10 cellular contexts compared by ENCODE assay signal in genomic region chr4:143207555-143207954, GRCh38. TPM values are rescaled to one million over a fixed set of nuclear protein-coding genes. Genes with fewer than 3 reads are reported as not detected.
A peak's percentile ranks its signal among the peaks of the same experiment; 100 is the strongest.
DNase-seq lines count a peak whose midpoint lies in the region; ATAC-seq and TF ChIP-seq lines count a peak whose summit lies in the region.
"Had no signal": no experiment of that assay in that cellular context is flagged by ENCODE, and none has a peak within 500 bp of the region (broad histone marks: within the 10 kb centered on the region; RNA-seq: fewer than 3 reads in every experiment).

No MANE protein-coding gene starts in this region.

- peaks cover 5% of the 10 kb centered on the region for H3K4me1 Mint-ChIP-seq in endodermal cell

- H3K9ac ChIP-seq in endodermal cell (ENCODE audit: extremely low read depth, low read length, poor library complexity, severe bottlenecking): no peak overlapping the region
- no peak overlapping the region for H3K9ac ChIP-seq in mesenchymal stem cell (ENCODE audit: low read length)

- H3K4me1 ChIP-seq in endodermal cell (ENCODE audit: control insufficient read depth, insufficient read depth, low read length) (no peaks in the 10 kb centered on the region), mesenchymal stem cell (ENCODE audit: control insufficient read depth, insufficient read depth, low read depth, low read length) (no peaks in the 10 kb centered on the region)

- H3K4me3 ChIP-seq in endodermal cell (ENCODE audit: low read length) (no peak overlapping the region), mesenchymal stem cell (ENCODE audit: insufficient read depth in 1 of 2, low read depth in 1 of 2, low read length in 2 of 2) (no peak overlapping the region)

- H2BK120ac ChIP-seq in mesenchymal stem cell (ENCODE audit: low read depth, low read length): no peak overlapping the region

- no peak overlapping the region for H2BK12ac ChIP-seq in mesenchymal stem cell (ENCODE audit: low read length in 2 of 2)

- peaks cover 5% of the 10 kb centered on the region for H3K79me1 ChIP-seq in mesenchymal stem cell (replicated peaks; ENCODE audit: low read length, poor library complexity, severe bottlenecking)

- no peak overlapping the region for H2BK5ac ChIP-seq in mesenchymal stem cell (ENCODE audit: low read depth, low read length, poor library complexity, severe bottlenecking)

- H3K27me3 ChIP-seq in endodermal cell (ENCODE audit: control insufficient read depth, insufficient read depth, low read length, poor library complexity, severe bottlenecking): no peaks in the 10 kb centered on the region
- H3K27me3 ChIP-seq in mesenchymal stem cell (ENCODE audit: control insufficient read depth in 1 of 2, insufficient read depth in 1 of 2, low read length in 2 of 2): no peaks in the 10 kb centered on the region

- no peak overlapping the region for H3K23ac ChIP-seq in mesenchymal stem cell (ENCODE audit: low read length in 2 of 2)

- no peak overlapping the region for H2BK15ac ChIP-seq in mesenchymal stem cell (ENCODE audit: low read depth, poor library complexity, severe bottlenecking)

- no peak overlapping the region for H3K27ac Mint-ChIP-seq in endodermal cell

- no peak overlapping the region for H3K4me3 Mint-ChIP-seq in endodermal cell

- H3K9me3 ChIP-seq in endodermal cell (ENCODE audit: control insufficient read depth, low read length): no peaks in the 10 kb centered on the region
- H3K9me3 ChIP-seq in mesenchymal stem cell (ENCODE audit: control insufficient read depth, low read length): no peaks in the 10 kb centered on the region

- H3K27me3 Mint-ChIP-seq in endodermal cell (ENCODE audit: insufficient read depth): no peaks in the 10 kb centered on the region

- no peak overlapping the region for H4K8ac ChIP-seq in mesenchymal stem cell (ENCODE audit: low read length)

- no peak overlapping the region for H3K4ac ChIP-seq in mesenchymal stem cell (ENCODE audit: low read depth in 1 of 2, low read length in 2 of 2)

- H3K18ac ChIP-seq in mesenchymal stem cell (ENCODE audit: low read depth in 1 of 2, low read length in 2 of 2): no peak overlapping the region

- no peak for ATAC-seq in GM18907 (IDR thresholded peaks at IDR 0.05; ENCODE audit: unreplicated experiment)

- no peak overlapping the region for H4K91ac ChIP-seq in mesenchymal stem cell (ENCODE audit: low read length)

- H3K36me3 Mint-ChIP-seq in endodermal cell (ENCODE audit: low read depth): peaks cover 48% of the 10 kb centered on the region

- no peaks in the 10 kb centered on the region for H3K9me3 Mint-ChIP-seq in endodermal cell

- DNase-seq in COR-L47 (lab: John Stamatoyannopoulos, UW): peak; percentile 38
- DNase-seq in NAMALWA (ENCODE audit: low spot score): peak; percentile 46
- DNase-seq in endodermal cell: no peak
- peak; percentile 48 for DNase-seq in mesenchymal stem cell
- DNase-seq in activated gamma-delta T cell treated with Interleukin-2 at 50 U/mL for 16 hours: no peak
- no peak for DNase-seq in 8988T
- no peak for DNase-seq in stimulated activated CD4-positive, alpha-beta T cell treated with anti-CD3 and anti-CD28 coated beads, Interleukin-2, amount 100 ng/mL, for 24 hours
- DNase-seq: activated CD8-positive, alpha-beta memory T cell treated with anti-CD3 and anti-CD28 coated beads for 24 hours; NCI-H2171 treated with DMSO at 0.1 percent for 48 hours had no signal

- H2AFZ ChIP-seq in mesenchymal stem cell (ENCODE audit: low read depth, low read length): no peak overlapping the region

- peak; percentile 71 for TF ChIP-seq CTCF in endodermal cell (conservative IDR thresholded peaks at IDR 0.05)

- H3K36me3 ChIP-seq in endodermal cell (ENCODE audit: control insufficient read depth, insufficient read depth, low read length): peaks cover 78% of the 10 kb centered on the region
- peaks cover 11 to 71% of the 10 kb centered on the region in 2 experiments for H3K36me3 ChIP-seq in mesenchymal stem cell (ENCODE audit: control insufficient read depth in 1 of 2, insufficient read depth in 2 of 2, low read depth in 1 of 2, low read length in 2 of 2)

- no CpG with 5 or more reads among the region's 1 CpG for WGBS in endodermal cell (ENCODE audit: insufficient coverage in 1 of 2, insufficient read length in 1 of 2), 2 experiments
- no CpG with 5 or more reads among the region's 1 CpG for WGBS in mesenchymal stem cell

- no peak overlapping the region for H2AK5ac ChIP-seq in mesenchymal stem cell (ENCODE audit: low read length, severe bottlenecking)

- no peak overlapping the region for H3K4me2 ChIP-seq in mesenchymal stem cell (ENCODE audit: low read length, poor library complexity, severe bottlenecking)

- H3K27ac ChIP-seq in endodermal cell (ENCODE audit: low read depth, low read length): no peak overlapping the region
- H3K27ac ChIP-seq in mesenchymal stem cell (ENCODE audit: low read length, poor library complexity, severe bottlenecking): no peak overlapping the region

- no peak overlapping the region for H3K14ac ChIP-seq in mesenchymal stem cell (ENCODE audit: low read length in 2 of 2)

RNA-seq across cellular contexts. Expression of gene USP38, which starts 22.8 kb away (rescaled TPM):
- 10 to 100 TPM; 15.6 to 15.7 TPM for total RNA-seq in endodermal cell
- 13.1 TPM for polyA plus RNA-seq in endodermal cell (2013, experiment 1 of 2)
- 13.5 TPM for polyA plus RNA-seq in endodermal cell (2013, experiment 2 of 2)
- polyA plus RNA-seq in mesenchymal stem cell (2013, experiment 1 of 2): 9.8 TPM
- 9.8 TPM for polyA plus RNA-seq in mesenchymal stem cell (2013, experiment 2 of 2)

Comparison
In these comparisons a context has a peak if more than half of its experiments do, and no peak if none do; other contexts are left out.
1. DNase-seq: peak in COR-L47 (single experiment), NAMALWA (single experiment) and mesenchymal stem cell (single experiment); none in endodermal cell (single experiment), activated gamma-delta T cell treated with Interleukin-2 at 50 U/mL for 16 hours (single experiment), 8988T (single experiment) and stimulated activated CD4-positive, alpha-beta T cell treated with anti-CD3 and anti-CD28 coated beads, Interleukin-2, amount 100 ng/mL, for 24 hours (0 of 2).